In genomic region chr12:107318554-107318803, GRCh38 we compare ENCODE assay signal across 8 cellular contexts.
A peak's percentile ranks its signal among the peaks of the same experiment; 100 is the strongest.
DNase-seq lines count a peak whose midpoint lies in the region; ATAC-seq, FAIRE-seq and TF ChIP-seq lines count a peak whose summit lies in the region.

No MANE protein-coding gene starts in this region.

- no peak overlapping the region; the same call in 1 of the 2 replicates for H2AFZ ChIP-seq in H1 (ENCODE audit: low read length)

- peak overlapping the region; percentile 84 to 98 for H3K4me2 ChIP-seq in H1 (ENCODE audit: insufficient read depth in 1 of 2, low read depth in 2 of 2, low read length in 2 of 2)

- no peaks in the 10 kb centered on the region for H3K79me1 ChIP-seq in H1 (ENCODE audit: low read depth, low read length)

- H3K4me1 Mint-ChIP-seq in naive thymus-derived CD4-positive, alpha-beta T cell: peaks cover 11 to 40% (median 33%) of the 10 kb centered on the region in 7 donors

- peaks cover 0 to 9% of the 10 kb centered on the region in 2 experiments for H4K20me1 ChIP-seq in H1 (replicated peaks in 1 of 2; ENCODE audit: control insufficient read depth in 1 of 2, insufficient read depth in 2 of 2, low read length in 2 of 2)

- DNase-seq in AG20443 (ENCODE audit: low spot score) (peak; percentile 50), NCI-H226 (peak; percentile 16), H1 (ENCODE audit: low read depth in 1 of 2, low spot score in 2 of 2) (no peak), NCI-H2171 (lab: John Stamatoyannopoulos, UW) (no peak), KG1 (lab: John Stamatoyannopoulos, UW) (no peak)
- peak in 1 of 9 donors; percentile 17 for DNase-seq in naive thymus-derived CD4-positive, alpha-beta T cell
- no peak for DNase-seq in activated CD8-positive, alpha-beta memory T cell treated with anti-CD3 and anti-CD28 coated beads, Interleukin-2, amount 50 U/mL, for 48 hours

- no peak overlapping the region for H2AK5ac ChIP-seq in H1 (ENCODE audit: low read depth, low read length)

- POLR2A ChIA-PET in H1 (lab: Charles Lee; ENCODE audit: partially characterized antibody): interaction anchor here (0.6 to 1.4 kb wide), 5 partner anchors 12 to 186 kb away, joined by 3 to 5 read pairs (median 4); no protein-coding TSS in a partner anchor
- POLR2A ChIA-PET in naive thymus-derived CD4-positive, alpha-beta T cell (lab: Charles Lee): interaction anchor here (1.4 to 6.4 kb wide), 4 partner anchors 9 to 289 kb away, joined by 3 to 112 read pairs (median 18); no protein-coding TSS in a partner anchor

- TF ChIP-seq CTCF in H1 (IDR thresholded peaks at IDR 0.05; ENCODE audit: control extremely low read depth in 1 of 3, insufficient read depth in 1 of 3, low read depth in 1 of 3, low read length in 3 of 3): no peak

- H3K14ac ChIP-seq in H1 (ENCODE audit: insufficient read length): no peak overlapping the region

- H3K56ac ChIP-seq in H1 (replicated peaks; ENCODE audit: insufficient read length, low read depth, low read length): no peak overlapping the region

- no peak for TF ChIP-seq EP300 in H1 (IDR thresholded peaks at IDR 0.05; ENCODE audit: borderline replicate concordance in 1 of 2, low read depth in 2 of 2, low read length in 2 of 2)

- no peak overlapping the region for H3K18ac ChIP-seq in H1 (ENCODE audit: extremely low read depth, low read length)

- TF ChIP-seq POLR2A in H1 (IDR thresholded peaks at IDR 0.05; ENCODE audit: control extremely low read depth in 1 of 2, low read depth in 2 of 2, low read length in 2 of 2): no peak

- H3K36me3 Mint-ChIP-seq in naive thymus-derived CD4-positive, alpha-beta T cell: no peaks in the 10 kb centered on the region

- peak overlapping the region; percentile 84 to 98 (median 88) for H3K4me3 Mint-ChIP-seq in naive thymus-derived CD4-positive, alpha-beta T cell

- no peak overlapping the region for H4K5ac ChIP-seq in H1 (ENCODE audit: insufficient read length, low read depth, low read length)

- no peaks in the 10 kb centered on the region for H3K79me2 ChIP-seq in H1 (ENCODE audit: control insufficient read depth in 1 of 2, insufficient read depth in 2 of 2, low read length in 2 of 2)

- no peak overlapping the region for H2BK15ac ChIP-seq in H1 (ENCODE audit: low read length)

- peak overlapping the region in 8 of 9 donors; percentile 22 to 84 (median 58) for H3K27ac Mint-ChIP-seq in naive thymus-derived CD4-positive, alpha-beta T cell

- H3K23me2 ChIP-seq in H1 (ENCODE audit: low read depth, low read length): peaks cover 32% of the 10 kb centered on the region

- no peak overlapping the region for H2BK120ac ChIP-seq in H1 (replicated peaks; ENCODE audit: low read depth, low read length)

- peaks cover 7 to 37% (median 34%) of the 10 kb centered on the region in 4 experiments for H3K27me3 ChIP-seq in H1 (replicated peaks in 1 of 4; ENCODE audit: control insufficient read depth in 3 of 4, extremely low read depth in 1 of 4, insufficient read depth in 3 of 4, low read length in 3 of 4)
- H3K27me3 ChIP-seq in naive thymus-derived CD4-positive, alpha-beta T cell (ENCODE audit: control insufficient read depth in 2 of 2, insufficient read depth in 2 of 2, low read length in 2 of 2): no peaks in the 10 kb centered on the region

- intact Hi-C loops in naive thymus-derived CD4-positive, alpha-beta T cell (cut with micrococcal nuclease): loop anchor here (1.0 to 10.0 kb wide), 14 partner anchors 31 to 961 kb away; partner anchors contain the start of genes PRDM4 (in 2 of the 2), CRY1 (in 1 of the 2), POLR3B (in 1 of the 2) and PWP1 (in 1 of the 2)

- no peak overlapping the region for H2BK12ac ChIP-seq in H1 (ENCODE audit: low read depth, low read length)

- TF ChIP-seq RAD21 in H1 (IDR thresholded peaks at IDR 0.05 in 1 of 2, conservative IDR thresholded peaks at IDR 0.05 in 1 of 2; ENCODE audit: low read depth in 2 of 2, low read length in 2 of 2): no peak

- H4K91ac ChIP-seq in H1 (replicated peaks; ENCODE audit: insufficient read length, low read length): no peak overlapping the region

- no peak overlapping the region for H3K27ac ChIP-seq in H1 (ENCODE audit: low read depth, low read length)
- H3K27ac ChIP-seq in naive thymus-derived CD4-positive, alpha-beta T cell (ENCODE audit: low read depth, low read length): peak overlapping the region; percentile 89

- H3K9me3 ChIP-seq in H1 (ENCODE audit: insufficient read depth in 2 of 2, low read depth in 1 of 2, low read length in 1 of 2): no peaks in the 10 kb centered on the region
- H3K9me3 ChIP-seq in naive thymus-derived CD4-positive, alpha-beta T cell (ENCODE audit: control insufficient read depth in 2 of 3, low read length in 3 of 3): no peaks in the 10 kb centered on the region

- H2BK20ac ChIP-seq in H1 (ENCODE audit: low read length): no peak overlapping the region

- H2BK5ac ChIP-seq in H1 (ENCODE audit: low read depth, low read length): no peak overlapping the region

- no peak for FAIRE-seq in H1 (lab: Jason Lieb, UNC)

- peaks cover 0 to 6% (median 0%) of the 10 kb centered on the region in 11 donors for H3K9me3 Mint-ChIP-seq in naive thymus-derived CD4-positive, alpha-beta T cell

- peak overlapping the region; percentile 55 to 77 (median 68) for H3K4me3 ChIP-seq in H1 (ENCODE audit: extremely low read depth in 1 of 4, insufficient read depth in 2 of 4, low read depth in 3 of 4, low read length in 4 of 4)
- H3K4me3 ChIP-seq in naive thymus-derived CD4-positive, alpha-beta T cell (ENCODE audit: low read length): peak overlapping the region; percentile 66

- H3K23ac ChIP-seq in H1 (ENCODE audit: insufficient read length): no peak overlapping the region

- H3K9ac ChIP-seq in H1 (replicated peaks in 1 of 4; ENCODE audit: extremely low read depth in 1 of 4, low read depth in 3 of 4, low read length in 3 of 4): peak overlapping the region in 2 of 4 experiments; percentile 45; a peak in 2 of 7 replicates

- peaks cover 0 to 12% (median 5%) of the 10 kb centered on the region in 4 experiments; a peak in 4 of 7 replicates for H3K4me1 ChIP-seq in H1 (replicated peaks in 1 of 4; ENCODE audit: control insufficient read depth in 3 of 4, insufficient read depth in 4 of 4, low read length in 3 of 4)
- peaks cover 12 to 23% of the 10 kb centered on the region in 2 donors for H3K4me1 ChIP-seq in naive thymus-derived CD4-positive, alpha-beta T cell (ENCODE audit: control insufficient read depth in 2 of 2, insufficient read depth in 2 of 2, low read length in 2 of 2)

- H3K27me3 Mint-ChIP-seq in naive thymus-derived CD4-positive, alpha-beta T cell: peaks cover 0 to 35% (median 0%) of the 10 kb centered on the region in 5 donors

- ATAC-seq in naive thymus-derived CD4-positive, alpha-beta T cell: no peak
- ATAC-seq in GM21526 (IDR thresholded peaks at IDR 0.05; ENCODE audit: low FRiP score, unreplicated experiment): no peak

- CTCF ChIA-PET in H1 (lab: Charles Lee; ENCODE audit: partially characterized antibody): interaction anchor here (0.5 to 7.8 kb wide), 7 partner anchors 9 to 228 kb away, joined by 3 to 94 read pairs (median 3); no protein-coding TSS in a partner anchor
- CTCF ChIA-PET in naive thymus-derived CD4-positive, alpha-beta T cell (lab: Charles Lee): interaction anchor here (1.0 to 1.7 kb wide), 3 partner anchors 9 to 85 kb away, joined by 3 to 5 read pairs (median 4); no protein-coding TSS in a partner anchor

- 2% methylated on average over 19 of the region's 19 CpGs; no CpG with 5 or more reads in 1 of the 2 experiments for WGBS in H1 (ENCODE audit: extremely low coverage in 1 of 2, insufficient coverage in 1 of 2, insufficient read length in 1 of 2, insufficient replicate concordance in 2 of 2, low coverage in 1 of 2, low lambda C conversion rate in 2 of 2, missing lambda C conversion rate in 1 of 2), 2 experiments

- H3K4ac ChIP-seq in H1 (replicated peaks; ENCODE audit: insufficient read length, low read depth, low read length): no peak overlapping the region

- H4K8ac ChIP-seq in H1 (ENCODE audit: extremely low read depth, insufficient read depth, low read length): no peak overlapping the region

- no peaks in the 10 kb centered on the region for H3K36me3 ChIP-seq in H1 (ENCODE audit: control insufficient read depth in 2 of 4, insufficient read depth in 4 of 4, low read length in 3 of 4)
- H3K36me3 ChIP-seq in naive thymus-derived CD4-positive, alpha-beta T cell (ENCODE audit: control insufficient read depth in 2 of 3, insufficient read depth in 3 of 3, low read length in 3 of 3): peaks cover 0 to 4% (median 0%) of the 10 kb centered on the region in 3 experiments

TF ChIP-seq in H1, 55 proteins besides CTCF, POLR2A, EP300 and RAD21:
- peak; percentile 20 for TF ChIP-seq KDM4A (IDR thresholded peaks at IDR 0.05; ENCODE audit: low read depth, low read length, severe bottlenecking)
- no peak for TF ChIP-seq EGR1 (IDR thresholded peaks at IDR 0.05; ENCODE audit: borderline replicate concordance, low read depth, low read length)
- 0 out of 2 replicates have a peak, but pooled peaks have one; percentile 22 for TF ChIP-seq GABPA (IDR thresholded peaks at IDR 0.05; ENCODE audit: borderline replicate concordance, insufficient read depth, low read length)
- peak; percentile 50 for TF ChIP-seq ASH2L (IDR thresholded peaks at IDR 0.05; ENCODE audit: low read length)
- no peak for TF ChIP-seq JUN (IDR thresholded peaks at IDR 0.05; ENCODE audit: low read depth, low read length)

Comparison
In these comparisons a context has a peak if more than half of its experiments do, and no peak if none do; other contexts are left out.
1. DNase-seq: peak in AG20443 (single experiment) and NCI-H226 (single experiment); none in H1 (0 of 2), NCI-H2171 (single experiment), activated CD8-positive, alpha-beta memory T cell treated with anti-CD3 and anti-CD28 coated beads, Interleukin-2, amount 50 U/mL, for 48 hours (single experiment) and KG1 (single experiment).